In genomic region chr19:39434123-39435076, GRCh38 we compare ENCODE assay signal across 8 cellular contexts. TPM values are rescaled to one million over a fixed set of nuclear protein-coding genes. Genes with fewer than 3 reads are reported as not detected.
DNase-seq lines count a peak whose midpoint lies in the region; ATAC-seq and TF ChIP-seq lines count a peak whose summit lies in the region.

No MANE protein-coding gene starts in this region.

- peaks cover 47% of the 10 kb centered on the region for H3K4me1 Mint-ChIP-seq in osteocyte (ENCODE audit: unreplicated experiment)

- H3K4me2 ChIP-seq in DND-41 (ENCODE audit: insufficient read depth, low read length) = peak overlapping the region; percentile 93

- H3K27me3 ChIP-seq in DND-41 (ENCODE audit: insufficient read depth, low read length, poor library complexity) = no peaks in the 10 kb centered on the region

- no peak overlapping the region for H2AFZ ChIP-seq in DND-41 (ENCODE audit: low read depth, low read length)

- TF ChIP-seq CTCF in DND-41 (IDR thresholded peaks at IDR 0.05; ENCODE audit: borderline replicate concordance, extremely low read depth, low read length, poor library complexity, severe bottlenecking) = no peak
- TF ChIP-seq CTCF in osteocyte (IDR thresholded peaks at IDR 0.05) = no peak

- H3K4me3 ChIP-seq in DND-41 (ENCODE audit: low read depth in 1 of 2, low read length in 2 of 2) = peak overlapping the region; percentile 87 to 98; a peak in 3 of 4 replicates

- peak overlapping the region; percentile 85 for H3K9ac ChIP-seq in DND-41 (ENCODE audit: low read depth, low read length)

- peaks cover 30% of the 10 kb centered on the region for H4K20me1 ChIP-seq in DND-41 (ENCODE audit: insufficient read depth, low read length)

- no peak for ATAC-seq in DND-41 (ENCODE audit: insufficient read depth, low read depth)
- no peak for ATAC-seq in GM18907 (IDR thresholded peaks at IDR 0.05; ENCODE audit: unreplicated experiment)

- peak overlapping the region; percentile 100 for H3K4me3 Mint-ChIP-seq in osteocyte (ENCODE audit: unreplicated experiment)

- H3K79me2 ChIP-seq in DND-41 (ENCODE audit: insufficient read depth, low read length) = peaks cover 32% of the 10 kb centered on the region

- no peaks in the 10 kb centered on the region for H3K9me3 Mint-ChIP-seq in osteocyte (ENCODE audit: unreplicated experiment)

- peaks cover 35% of the 10 kb centered on the region for H3K36me3 ChIP-seq in DND-41 (ENCODE audit: insufficient read depth, low read length)

- H3K36me3 Mint-ChIP-seq in osteocyte (ENCODE audit: unreplicated experiment) = peaks cover 24% of the 10 kb centered on the region

- no peaks in the 10 kb centered on the region for H3K27me3 Mint-ChIP-seq in osteocyte (ENCODE audit: unreplicated experiment)

- no peak for DNase-seq in DND-41
- no peak for DNase-seq in epithelial cell of prostate (ENCODE audit: low read depth, low spot score)
- no peak for DNase-seq in osteocyte (ENCODE audit: extremely low spot score, unreplicated experiment)
- DNase-seq in activated CD8-positive, alpha-beta memory T cell treated with anti-CD3 and anti-CD28 coated beads, Interleukin-2, amount 50 U/mL, for 4 hours = no peak
- no peak for DNase-seq in DMS53 (lab: John Stamatoyannopoulos, UW)
- no peak for DNase-seq in OCI-M2 (lab: John Stamatoyannopoulos, UW; ENCODE audit: unreplicated experiment)

- H3K4me1 ChIP-seq in DND-41 (ENCODE audit: insufficient read depth, low read length) = peaks cover 27% of the 10 kb centered on the region

- H3K9me3 ChIP-seq in DND-41 (ENCODE audit: insufficient read depth, low read length, severe bottlenecking) = no peaks in the 10 kb centered on the region

- H3K27ac Mint-ChIP-seq in osteocyte (ENCODE audit: unreplicated experiment) = peak overlapping the region; percentile 98

- peak overlapping the region; percentile 93 for H3K27ac ChIP-seq in DND-41 (ENCODE audit: low read length)
- peak overlapping the region; percentile 73 for H3K27ac ChIP-seq in epithelial cell of prostate

TF ChIP-seq in PFSK-1, 5 proteins besides CTCF, POLR2A, EP300 and RAD21:
- TF ChIP-seq POLR2AphosphoS5 (IDR thresholded peaks at IDR 0.05; ENCODE audit: low read depth, low read length) = peak; percentile 9
- TF ChIP-seq REST (IDR thresholded peaks at IDR 0.05; ENCODE audit: insufficient read depth in 1 of 2, low read depth in 2 of 2, low read length in 2 of 2) = no peak
TF ChIP-seq in PFSK-1: peak in this region for 1.

RNA-seq across cellular contexts. Expression of gene RPS16, which starts 1.3 kb away (rescaled TPM):
- polyA plus RNA-seq in PFSK-1 (2012; ENCODE audit: insufficient read length, low read depth) = 5,849 TPM
- total RNA-seq in osteocyte = 1,827 and 1,860 TPM in 2 replicates

RNA-seq across cellular contexts. Expression of gene SUPT5H, which starts 11.0 kb away (rescaled TPM):
- 165 TPM for polyA plus RNA-seq in PFSK-1 (2012; ENCODE audit: insufficient read length, low read depth)
- total RNA-seq in osteocyte = 130 and 132 TPM in 2 replicates

RNA-seq across cellular contexts. Expression of gene PLEKHG2, which starts 21.9 kb away (rescaled TPM):
- 55.2 TPM for polyA plus RNA-seq in PFSK-1 (2012; ENCODE audit: insufficient read length, low read depth)
- 131 and 150 TPM in 2 replicates for total RNA-seq in osteocyte

RNA-seq across cellular contexts. Expression of gene ZFP36, which starts 27.8 kb away (rescaled TPM):
- 3.0 TPM for polyA plus RNA-seq in PFSK-1 (2012; ENCODE audit: insufficient read length, low read depth)
- total RNA-seq in osteocyte = 81.5 and 105 TPM in 2 replicates

RNA-seq across cellular contexts. Expression of gene MED29, which starts 43.2 kb away (rescaled TPM):
- 35.9 TPM for polyA plus RNA-seq in PFSK-1 (2012; ENCODE audit: insufficient read length, low read depth)
- total RNA-seq in osteocyte = 37.1 and 38.7 TPM in 2 replicates
